Comparison of ENCODE assay signal across 1 cellular context in genomic region chr19:44740351-44740824, GRCh38.
TF ChIP-seq lines count a peak whose summit lies in the region.

No MANE protein-coding gene starts in this region.

TF ChIP-seq in WTC11, 78 proteins besides CTCF, POLR2A, EP300 and RAD21 (continued from another document):
- TF ChIP-seq TEAD4 (CRISPR knock-in tag; IDR thresholded peaks at IDR 0.05) (no peak), ATF1 (CRISPR knock-in tag; IDR thresholded peaks at IDR 0.05) (no peak), E2F4 (CRISPR knock-in tag; IDR thresholded peaks at IDR 0.05; ENCODE audit: borderline replicate concordance, low read depth) (no peak), FOXK1 (CRISPR knock-in tag; IDR thresholded peaks at IDR 0.05) (no peak), ZNF423 (CRISPR knock-in tag; IDR thresholded peaks at IDR 0.05) (no peak), TCF7 (CRISPR knock-in tag; IDR thresholded peaks at IDR 0.05; ENCODE audit: low read depth) (no peak), PREB (CRISPR knock-in tag; IDR thresholded peaks at IDR 0.05; ENCODE audit: borderline replicate concordance) (no peak), AFF4 (CRISPR knock-in tag; IDR thresholded peaks at IDR 0.05; ENCODE audit: borderline replicate concordance) (no peak), ZNF138 (CRISPR knock-in tag; conservative IDR thresholded peaks at IDR 0.05) (no peak)
- TF ChIP-seq, protein P1, sequence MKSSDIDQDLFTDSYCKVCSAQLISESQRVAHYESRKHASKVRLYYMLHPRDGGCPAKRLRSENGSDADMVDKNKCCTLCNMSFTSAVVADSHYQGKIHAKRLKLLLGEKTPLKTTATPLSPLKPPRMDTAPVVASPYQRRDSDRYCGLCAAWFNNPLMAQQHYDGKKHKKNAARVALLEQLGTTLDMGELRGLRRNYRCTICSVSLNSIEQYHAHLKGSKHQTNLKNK (CRISPR knock-in tag; IDR thresholded peaks at IDR 0.05), result no peak
- TF ChIP-seq, protein P2, sequence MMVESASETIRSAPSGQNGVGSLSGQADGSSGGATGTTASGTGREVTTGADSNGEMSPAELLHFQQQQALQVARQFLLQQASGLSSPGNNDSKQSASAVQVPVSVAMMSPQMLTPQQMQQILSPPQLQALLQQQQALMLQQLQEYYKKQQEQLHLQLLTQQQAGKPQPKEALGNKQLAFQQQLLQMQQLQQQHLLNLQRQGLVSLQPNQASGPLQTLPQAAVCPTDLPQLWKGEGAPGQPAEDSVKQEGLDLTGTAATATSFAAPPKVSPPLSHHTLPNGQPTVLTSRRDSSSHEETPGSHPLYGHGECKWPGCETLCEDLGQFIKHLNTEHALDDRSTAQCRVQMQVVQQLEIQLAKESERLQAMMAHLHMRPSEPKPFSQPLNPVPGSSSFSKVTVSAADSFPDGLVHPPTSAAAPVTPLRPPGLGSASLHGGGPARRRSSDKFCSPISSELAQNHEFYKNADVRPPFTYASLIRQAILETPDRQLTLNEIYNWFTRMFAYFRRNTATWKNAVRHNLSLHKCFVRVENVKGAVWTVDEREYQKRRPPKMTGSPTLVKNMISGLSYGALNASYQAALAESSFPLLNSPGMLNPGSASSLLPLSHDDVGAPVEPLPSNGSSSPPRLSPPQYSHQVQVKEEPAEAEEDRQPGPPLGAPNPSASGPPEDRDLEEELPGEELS (CRISPR knock-in tag; IDR thresholded peaks at IDR 0.05), result no peak
- TF ChIP-seq, protein P3, sequence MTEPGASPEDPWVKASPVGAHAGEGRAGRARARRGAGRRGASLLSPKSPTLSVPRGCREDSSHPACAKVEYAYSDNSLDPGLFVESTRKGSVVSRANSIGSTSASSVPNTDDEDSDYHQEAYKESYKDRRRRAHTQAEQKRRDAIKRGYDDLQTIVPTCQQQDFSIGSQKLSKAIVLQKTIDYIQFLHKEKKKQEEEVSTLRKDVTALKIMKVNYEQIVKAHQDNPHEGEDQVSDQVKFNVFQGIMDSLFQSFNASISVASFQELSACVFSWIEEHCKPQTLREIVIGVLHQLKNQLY (CRISPR knock-in tag; IDR thresholded peaks at IDR 0.05), result no peak
TF ChIP-seq in WTC11: peak in this region for 0.
